Comparison of ENCODE assay signal across 18 cellular contexts in the genomic region with DNA sequence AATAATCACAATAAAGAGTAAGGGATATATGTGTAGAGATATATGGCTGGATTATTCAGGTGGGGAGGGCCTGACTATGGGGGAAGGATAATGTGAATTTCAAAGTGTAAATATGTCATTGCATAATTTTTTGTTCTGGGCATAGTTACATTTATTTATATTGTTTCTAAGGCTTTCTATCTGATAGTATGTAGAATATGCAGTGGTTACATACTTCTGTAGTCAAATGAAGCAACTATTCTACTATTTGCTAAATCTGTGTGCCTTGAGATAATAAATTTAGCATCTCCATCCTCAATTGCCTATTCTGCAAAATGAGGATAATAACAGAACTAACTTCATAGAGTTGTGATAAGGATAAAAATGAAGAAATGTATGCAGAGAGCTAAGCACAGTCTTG.
DNase-seq lines count a peak whose midpoint lies in the region; ATAC-seq and TF ChIP-seq lines count a peak whose summit lies in the region.
"Had no signal": no experiment of that assay in that cellular context is flagged by ENCODE, and none has a peak within 500 bp of the region (broad histone marks: within the 10 kb centered on the region; RNA-seq: fewer than 3 reads in every experiment).

No MANE protein-coding gene starts in this region.

- ATAC-seq in HG03175 (IDR thresholded peaks at IDR 0.05; ENCODE audit: unreplicated experiment) (no peak), PC-3 (no peak)
- ATAC-seq: GM12878 had no signal

- no peaks in the 10 kb centered on the region for H3K27me3 Mint-ChIP-seq in progenitor cell of endocrine pancreas
- H3K27me3 Mint-ChIP-seq: CD4-positive, alpha-beta T cell; CD8-positive, alpha-beta memory T cell had no signal

- intact Hi-C loops in PC-3 (cut with micrococcal nuclease): no loop called here

- H3K9ac ChIP-seq in Karpas-422 (ENCODE audit: low read length) (no peak overlapping the region), PC-3 (ENCODE audit: low read length) (no peak overlapping the region)
- H3K9ac ChIP-seq: BLaER1 treated with 17β-estradiol and CSF1 and Interleukin-3, amounts not matched to agents 10 nM and 100 nM; GM23248 had no signal

- H3K36me3 Mint-ChIP-seq in progenitor cell of endocrine pancreas (ENCODE audit: insufficient read depth): peaks cover 14% of the 10 kb centered on the region

- H2AFZ ChIP-seq in Karpas-422 (ENCODE audit: low read length) (no peak overlapping the region), PC-3 (ENCODE audit: low read length) (no peak overlapping the region)
- H2AFZ ChIP-seq: GM23248 had no signal

- H3K36me3 ChIP-seq in Karpas-422 (ENCODE audit: insufficient read depth, low read length): no peaks in the 10 kb centered on the region; the same call in 1 of the 2 replicates
- H3K36me3 ChIP-seq in PC-3 (ENCODE audit: low read depth, low read length): no peaks in the 10 kb centered on the region
- H3K36me3 ChIP-seq: BE2C had no signal

- BruUV-seq in PC-3 (replicated peaks; lab: Mats Ljungman, UMichigan): no TSS peak

- H3K9me3 ChIP-seq in Karpas-422 (ENCODE audit: low read length) (no peaks in the 10 kb centered on the region), PC-3 (ENCODE audit: low read length) (no peaks in the 10 kb centered on the region)
- H3K9me3 ChIP-seq: BE2C had no signal

- POLR2A ChIA-PET in PC-3 (lab: Charles Lee; ENCODE audit: unreplicated experiment): no interaction called here

- H3K4me2 ChIP-seq in Karpas-422 (ENCODE audit: low read depth, low read length, poor library complexity, severe bottlenecking) (no peak overlapping the region), PC-3 (ENCODE audit: low read length) (no peak overlapping the region)
- H3K4me2 ChIP-seq: BLaER1 treated with 17β-estradiol and CSF1 and Interleukin-3, amounts not matched to agents 10 nM and 100 nM had no signal

- H3K27ac ChIP-seq in Karpas-422 (ENCODE audit: low read length) (no peak overlapping the region), PC-3 (ENCODE audit: low read length) (no peak overlapping the region)
- H3K27ac ChIP-seq: BLaER1 treated with 17β-estradiol and CSF1 and Interleukin-3, amounts not matched to agents 10 nM and 100 nM; GM23248 had no signal

- peaks cover 9% of the 10 kb centered on the region for H3K9me3 Mint-ChIP-seq in progenitor cell of endocrine pancreas (ENCODE audit: low read depth)
- H3K9me3 Mint-ChIP-seq: CD4-positive, alpha-beta T cell had no signal

- no peaks in the 10 kb centered on the region for H3K4me1 ChIP-seq in Karpas-422 (ENCODE audit: low read length)
- H3K4me1 ChIP-seq in PC-3 (ENCODE audit: insufficient read depth, low read length): peaks cover 12% of the 10 kb centered on the region
- H3K4me1 ChIP-seq: BE2C; BLaER1 treated with 17β-estradiol and CSF1 and Interleukin-3, amounts not matched to agents 10 nM and 100 nM had no signal

- no peak overlapping the region for H3K4me3 Mint-ChIP-seq in progenitor cell of endocrine pancreas (ENCODE audit: low read depth)
- H3K4me3 Mint-ChIP-seq: CD14-positive monocyte; CD4-positive, alpha-beta T cell; CD8-positive, alpha-beta memory T cell had no signal

- H3K27me3 ChIP-seq in Karpas-422 (ENCODE audit: low read length) (no peaks in the 10 kb centered on the region), PC-3 (ENCODE audit: low read length) (no peaks in the 10 kb centered on the region)
- H3K27me3 ChIP-seq: BE2C; BLaER1 treated with 17β-estradiol and CSF1 and Interleukin-3, amounts not matched to agents 10 nM and 100 nM had no signal

- TF ChIP-seq CTCF in progenitor cell of endocrine pancreas (IDR thresholded peaks at IDR 0.05; ENCODE audit: unreplicated experiment): no peak
- TF ChIP-seq CTCF in PC-3 (conservative IDR thresholded peaks at IDR 0.05; ENCODE audit: low read depth, low read length): no peak

- CTCF ChIA-PET in PC-3 (lab: Charles Lee): no interaction called here

- H3K4me1 Mint-ChIP-seq in progenitor cell of endocrine pancreas (ENCODE audit: low read depth): peaks cover 5% of the 10 kb centered on the region
- H3K4me1 Mint-ChIP-seq: CD14-positive monocyte had no signal

- 0 out of 2 replicates have a peak, but pooled peaks cover 2% of the 10 kb centered on the region for H3K79me2 ChIP-seq in Karpas-422 (ENCODE audit: low read length)
- no peaks in the 10 kb centered on the region for H3K79me2 ChIP-seq in PC-3 (ENCODE audit: low read length)

- no peaks in the 10 kb centered on the region for H3F3A ChIP-seq in PC-3 (ENCODE audit: low read length, unreplicated experiment)

- H3K4me3 ChIP-seq in Karpas-422 (ENCODE audit: low read length) (no peak overlapping the region), PC-3 (ENCODE audit: low read length) (no peak overlapping the region)
- H3K4me3 ChIP-seq: BLaER1 treated with 17β-estradiol and CSF1 and Interleukin-3, amounts not matched to agents 10 nM and 100 nM; GM12878; GM23248 had no signal

- DNase-seq in Karpas-422 (peak; percentile 9), fibroblast of gingiva (ENCODE audit: low read depth) (peak; percentile 14), progenitor cell of endocrine pancreas (ENCODE audit: low spot score, unreplicated experiment) (no peak), Ammon's horn (ENCODE audit: low spot score) (no peak), PC-3 (no peak)
- DNase-seq: BE2C; CD4-positive, alpha-beta T cell; CD8-positive, alpha-beta memory T cell; DMS 273 treated with DMSO at 0.1 percent for 48 hours; EL; GDM1; GM23248; H7; HCEC 1CT had no signal

- H4K20me1 ChIP-seq in Karpas-422 (ENCODE audit: insufficient read depth, low read depth, low read length) (no peaks in the 10 kb centered on the region), PC-3 (ENCODE audit: low read length) (no peaks in the 10 kb centered on the region)
- H4K20me1 ChIP-seq: BLaER1 treated with 17β-estradiol and CSF1 and Interleukin-3, amounts not matched to agents 10 nM and 100 nM had no signal

- no peaks in the 10 kb centered on the region for H3K9me2 ChIP-seq in Karpas-422 (replicated peaks; ENCODE audit: insufficient read depth, low read length)
- no peaks in the 10 kb centered on the region for H3K9me2 ChIP-seq in PC-3 (replicated peaks; ENCODE audit: low read length)

- H3K27ac Mint-ChIP-seq in progenitor cell of endocrine pancreas: peak overlapping the region; percentile 49
- H3K27ac Mint-ChIP-seq: CD14-positive monocyte; CD4-positive, alpha-beta T cell had no signal

Comparison
In these comparisons a context has a peak if more than half of its experiments do, and no peak if none do; other contexts are left out.
1. DNase-seq: peak in Karpas-422 (single experiment) and fibroblast of gingiva (single experiment); none in progenitor cell of endocrine pancreas (single experiment), Ammon's horn (single experiment) and PC-3 (single experiment).